In genomic region chr6:13604135-13604534, GRCh38 we compare ENCODE assay signal across 32 cellular contexts.
"Had no signal": no experiment of that assay in that cellular context is flagged by ENCODE, and none has a peak within 500 bp of the region (broad histone marks: within the 10 kb centered on the region; RNA-seq: fewer than 3 reads in every experiment).

No MANE protein-coding gene starts in this region.

- H3K27ac Mint-ChIP-seq: naive B cell; natural killer cell treated with Interleukin-12 subunit alpha and Interleukin-12 subunit beta and Interleukin-15 and Interleukin-18, amount 100 ng/mL, for 72 hours; neural progenitor cell; stimulated activated memory B cell treated with anti-CD40 and anti-IgM and Interleukin-4, amounts not matched to agents 10 μg/mL and 1 μg/mL and 100 μg/mL, for 72 hours; type B pancreatic cell had no signal

- H3K27ac ChIP-seq: neural progenitor cell, ovary, parathyroid adenoma, prostate gland, skin epidermis, spleen, suprapubic skin, testis, tibial artery, transverse colon, upper lobe of right lung, uterus had no signal

- ATAC-seq: naive thymus-derived CD8-positive, alpha-beta T cell; natural killer cell treated with Interleukin-12 subunit alpha and Interleukin-12 subunit beta and Interleukin-15 and Interleukin-18, amount 100 ng/mL, for 72 hours; right cardiac atrium; sciatic nerve; stimulated activated memory B cell treated with anti-CD40 and anti-IgM and Interleukin-4, amounts not matched to agents 10 μg/mL and 1 μg/mL and 100 μg/mL, for 72 hours; stimulated activated naive CD8-positive, alpha-beta T cell treated with anti-CD3 and anti-CD28 coated beads, Interleukin-15, amount 100 ng/mL, for 72 hours; upper lobe of right lung had no signal

- H3K27me3 Mint-ChIP-seq: naive B cell; naive thymus-derived CD8-positive, alpha-beta T cell; natural killer cell treated with Interleukin-12 subunit alpha and Interleukin-12 subunit beta and Interleukin-15 and Interleukin-18, amount 100 ng/mL, for 72 hours; stimulated activated memory B cell treated with anti-CD40 and anti-IgM and Interleukin-4, amounts not matched to agents 10 μg/mL and 1 μg/mL and 100 μg/mL, for 72 hours; stimulated activated naive CD8-positive, alpha-beta T cell treated with anti-CD3 and anti-CD28 coated beads, Interleukin-15, amount 100 ng/mL, for 72 hours; type B pancreatic cell had no signal

- H2AFZ ChIP-seq: neural progenitor cell, parathyroid adenoma had no signal

- H3K4me1 Mint-ChIP-seq: naive B cell; neural progenitor cell; stimulated activated memory B cell treated with anti-CD40 and anti-IgM and Interleukin-4, amounts not matched to agents 10 μg/mL and 1 μg/mL and 100 μg/mL, for 72 hours had no signal

- DNase-seq: naive B cell; naive thymus-derived CD8-positive, alpha-beta T cell; occipital lobe; ovary; posterior cingulate gyrus; retina; right cardiac atrium; spleen; stimulated activated CD4-positive, alpha-beta T cell treated with anti-CD3 and anti-CD28 coated beads, Interleukin-12 subunit alpha, Interleukin-12 subunit beta, amount 100 ng/mL, for 4 hours; stimulated activated CD4-positive, alpha-beta T cell treated with anti-CD3 and anti-CD28 coated beads, Interleukin-1b, Interleukin-23, amount 100 ng/mL, for 48 hours; stimulated activated CD4-positive, alpha-beta T cell treated with anti-CD3 and anti-CD28 coated beads, Interleukin-4, amount 100 ng/mL, for 1 hour; stimulated activated CD4-positive, alpha-beta T cell treated with anti-CD3 and anti-CD28 coated beads, Interleukin-4, amount 100 ng/mL, for 4 hours; stimulated activated CD8-positive, alpha-beta memory T cell treated with anti-CD3 and anti-CD28 coated beads, Interleukin-4, amount 100 ng/mL, for 48 hours; stimulated activated naive CD4-positive, alpha-beta T cell; stimulated activated naive CD8-positive, alpha-beta T cell treated with anti-CD3 and anti-CD28 coated beads, Interleukin-15, amount 100 ng/mL, for 72 hours; stimulated activated naive CD8-positive, alpha-beta T cell treated with anti-CD3 and anti-CD28 coated beads, Interleukin-15, Interleukin-2, amounts not matched to agents 100 U/mL and 50 U/mL, for 24 hours; substantia nigra; testis; tibial artery; transverse colon; upper lobe of right lung; uterus had no signal

- H3K4me2 ChIP-seq: neural progenitor cell, smooth muscle cell had no signal

- H3K9me3 Mint-ChIP-seq: naive B cell; naive thymus-derived CD8-positive, alpha-beta T cell; natural killer cell treated with Interleukin-12 subunit alpha and Interleukin-12 subunit beta and Interleukin-15 and Interleukin-18, amount 100 ng/mL, for 72 hours; neural progenitor cell; stimulated activated memory B cell treated with anti-CD40 and anti-IgM and Interleukin-4, amounts not matched to agents 10 μg/mL and 1 μg/mL and 100 μg/mL, for 72 hours; stimulated activated naive CD8-positive, alpha-beta T cell treated with anti-CD3 and anti-CD28 coated beads, Interleukin-15, amount 100 ng/mL, for 72 hours; type B pancreatic cell had no signal

- H3K36me3 ChIP-seq: ovary, prostate gland, uterus had no signal

- H3K79me2 ChIP-seq: parathyroid adenoma had no signal

- H3K9me3 ChIP-seq: ovary, prostate gland, spleen, suprapubic skin, testis, tibial artery, transverse colon, upper lobe of right lung, uterus had no signal

- H3K9ac ChIP-seq: neural progenitor cell, parathyroid adenoma had no signal

- H3K27me3 ChIP-seq: neural progenitor cell, ovary, spleen, suprapubic skin, testis, tibial artery, transverse colon, upper lobe of right lung, uterus had no signal

- H3K4me3 Mint-ChIP-seq: naive B cell; naive thymus-derived CD8-positive, alpha-beta T cell; natural killer cell treated with Interleukin-12 subunit alpha and Interleukin-12 subunit beta and Interleukin-15 and Interleukin-18, amount 100 ng/mL, for 72 hours; neural progenitor cell; stimulated activated memory B cell treated with anti-CD40 and anti-IgM and Interleukin-4, amounts not matched to agents 10 μg/mL and 1 μg/mL and 100 μg/mL, for 72 hours; stimulated activated naive CD8-positive, alpha-beta T cell treated with anti-CD3 and anti-CD28 coated beads, Interleukin-15, amount 100 ng/mL, for 72 hours; type B pancreatic cell had no signal

- H3K4me1 ChIP-seq: neural progenitor cell, parathyroid adenoma, prostate gland, spleen, suprapubic skin, testis, tibial artery, transverse colon, upper lobe of right lung, uterus had no signal

- H3K4me3 ChIP-seq: neural progenitor cell, ovary, prostate gland, skin epidermis, smooth muscle cell, spleen, suprapubic skin, testis, tibial artery, transverse colon, upper lobe of right lung, uterus had no signal
